Comparison of ENCODE assay signal across 1 cellular context in the genomic region with DNA sequence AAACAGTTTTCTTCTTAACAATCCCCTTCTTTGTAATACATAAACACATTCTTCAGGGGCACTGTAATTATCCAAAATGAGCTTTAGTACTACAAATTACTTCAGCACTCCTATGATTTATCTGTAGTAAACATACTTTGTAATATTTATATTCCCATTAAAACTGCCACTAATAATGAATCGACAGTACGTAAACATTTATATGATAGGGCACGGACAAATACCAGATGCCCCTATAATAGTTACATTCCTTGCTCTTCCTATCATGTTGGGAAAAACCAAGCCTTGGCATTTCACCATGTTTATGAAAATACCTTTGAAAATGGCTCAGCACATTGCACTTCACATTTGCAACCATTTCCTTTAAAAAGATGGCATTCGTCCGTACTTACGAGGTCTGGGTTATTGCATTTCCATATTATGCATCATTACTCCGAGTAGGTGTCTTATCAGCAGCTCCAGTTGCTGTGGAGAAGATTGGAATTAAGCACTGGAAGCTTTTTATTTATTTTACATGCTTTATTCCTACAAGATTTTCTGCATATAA.
TF ChIP-seq lines count a peak whose summit lies in the region.

No MANE protein-coding gene starts in this region.

TF ChIP-seq in IMR-90, 13 proteins besides CTCF, POLR2A, EP300 and RAD21 (continued from another document):
- TF ChIP-seq, protein P1, sequence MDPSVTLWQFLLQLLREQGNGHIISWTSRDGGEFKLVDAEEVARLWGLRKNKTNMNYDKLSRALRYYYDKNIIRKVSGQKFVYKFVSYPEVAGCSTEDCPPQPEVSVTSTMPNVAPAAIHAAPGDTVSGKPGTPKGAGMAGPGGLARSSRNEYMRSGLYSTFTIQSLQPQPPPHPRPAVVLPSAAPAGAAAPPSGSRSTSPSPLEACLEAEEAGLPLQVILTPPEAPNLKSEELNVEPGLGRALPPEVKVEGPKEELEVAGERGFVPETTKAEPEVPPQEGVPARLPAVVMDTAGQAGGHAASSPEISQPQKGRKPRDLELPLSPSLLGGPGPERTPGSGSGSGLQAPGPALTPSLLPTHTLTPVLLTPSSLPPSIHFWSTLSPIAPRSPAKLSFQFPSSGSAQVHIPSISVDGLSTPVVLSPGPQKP (IDR thresholded peaks at IDR 0.05; ENCODE audit: borderline replicate concordance, low read depth, low read length): no peak
- TF ChIP-seq CHD1 (IDR thresholded peaks at IDR 0.05; ENCODE audit: low read depth, low read length): no peak
